ENCODE assay signal across 14 cellular contexts in genomic region chr21:39021475-39021832, GRCh38.
DNase-seq lines count a peak whose midpoint lies in the region; TF ChIP-seq lines count a peak whose summit lies in the region.
"Had no signal": no experiment of that assay in that cellular context is flagged by ENCODE, and none has a peak within 500 bp of the region (broad histone marks: within the 10 kb centered on the region; RNA-seq: fewer than 3 reads in every experiment).

No MANE protein-coding gene starts in this region.

- H4K20me1 ChIP-seq in PC-9 (ENCODE audit: insufficient read depth): no peaks in the 10 kb centered on the region

- H3K79me1 ChIP-seq in neuronal stem cell (ENCODE audit: low read depth, low read length): no peaks in the 10 kb centered on the region

- H3K36me3 ChIP-seq in PC-9 (ENCODE audit: low read depth) (no peaks in the 10 kb centered on the region), neuronal stem cell (replicated peaks in 1 of 2; ENCODE audit: control insufficient read depth in 2 of 2, insufficient read depth in 2 of 2, low read length in 2 of 2) (no peaks in the 10 kb centered on the region), uterus (no peaks in the 10 kb centered on the region), testis (ENCODE audit: low read depth, missing control alignments) (no peaks in the 10 kb centered on the region)

- POLR2A ChIA-PET in PC-9 (lab: Charles Lee; ENCODE audit: unreplicated experiment): interaction anchor here (0.6 to 0.7 kb wide), 2 partner anchors 27 to 116 kb away, joined by 13 to 24 read pairs; no protein-coding TSS in a partner anchor

- H3K9ac ChIP-seq in neuronal stem cell (ENCODE audit: low read depth, low read length, poor library complexity): peak overlapping the region; percentile 47

- H3K4me1 ChIP-seq in PC-9 (replicated peaks; ENCODE audit: insufficient read depth) (peaks cover 22% of the 10 kb centered on the region), neuronal stem cell (ENCODE audit: control insufficient read depth in 2 of 2, insufficient read depth in 1 of 2, low read depth in 1 of 2, low read length in 2 of 2) (peaks cover 9 to 13% of the 10 kb centered on the region in 2 donors), uterus (peaks cover 4 to 7% of the 10 kb centered on the region in 2 donors), testis (peaks cover 24% of the 10 kb centered on the region)

- TF ChIP-seq POLR2A in uterus (IDR thresholded peaks at IDR 0.05): no peak
- TF ChIP-seq POLR2A in testis (IDR thresholded peaks at IDR 0.05): no peak

- no peak overlapping the region for H2BK12ac ChIP-seq in neuronal stem cell (ENCODE audit: low read length)

- H3K23ac ChIP-seq in neuronal stem cell (ENCODE audit: low read depth, low read length, poor library complexity): no peak overlapping the region

- intact Hi-C loops in PC-9 (cut with micrococcal nuclease; ENCODE audit: unreplicated experiment): loop anchor here (1.0 to 5.0 kb wide), 4 partner anchors 14 to 184 kb away; no protein-coding TSS in a partner anchor
- intact Hi-C loops in uterus (cut with DNase I; ENCODE audit: low total_unique reads): no loop called here
- intact Hi-C loops in testis (cut with DNase I; ENCODE audit: low total_unique reads): no loop called here

- H3K18ac ChIP-seq in neuronal stem cell (ENCODE audit: low read length): peak overlapping the region; percentile 81

- TF ChIP-seq CTCF in PC-9 (conservative IDR thresholded peaks at IDR 0.05) (no peak), uterus (IDR thresholded peaks at IDR 0.05) (no peak), testis (IDR thresholded peaks at IDR 0.05) (no peak)

- H3K4me2 ChIP-seq in PC-9 (peak overlapping the region; percentile 64), neuronal stem cell (ENCODE audit: insufficient read depth, low read length, poor library complexity, severe bottlenecking) (no peak overlapping the region)

- no peak for DNase-seq in PC-9
- no peak for DNase-seq in epithelial cell of prostate (ENCODE audit: low read depth, low spot score)
- DNase-seq in neuronal stem cell (ENCODE audit: low spot score): no peak
- no peak for DNase-seq in uterus
- no peak for DNase-seq in testis
- DNase-seq in NCI-H510A (lab: John Stamatoyannopoulos, UW): no peak
- DNase-seq in GM19240 (ENCODE audit: insufficient read length, low spot score): no peak
- DNase-seq: activated CD4-positive, alpha-beta T cell treated with anti-CD3 and anti-CD28 coated beads, Interleukin-2, amount 50 U/mL, for 1 hour; activated naive CD4-positive, alpha-beta T cell treated with anti-CD3 and anti-CD28 coated beads, Interleukin-2, amount 50 U/mL, for 16 hours; DMS79 treated with DMSO at 0.1 percent for 48 hours; effector memory CD4-positive, alpha-beta T cell; NCI-H187; NCI-H524; stimulated activated naive B cell treated with anti-CD40 and anti-IgM and Interleukin-4, amounts not matched to agents 10 μg/mL and 1 μg/mL and 100 μg/mL, for 72 hours had no signal

- H2BK15ac ChIP-seq in neuronal stem cell (ENCODE audit: low read length): peak overlapping the region; percentile 62

- H2BK120ac ChIP-seq in neuronal stem cell (ENCODE audit: low read depth, low read length): no peak overlapping the region

- no peak overlapping the region for H3K4ac ChIP-seq in neuronal stem cell (ENCODE audit: low read length)

- no peak overlapping the region for H2AK5ac ChIP-seq in neuronal stem cell (ENCODE audit: low read depth, low read length)

- peak overlapping the region; percentile 44 for H4K8ac ChIP-seq in neuronal stem cell (ENCODE audit: low read depth, low read length)

- no TSS peak for BruUV-seq in PC-9 (replicated peaks; lab: Mats Ljungman, UMichigan)

- no peaks in the 10 kb centered on the region for H3K79me2 ChIP-seq in PC-9 (ENCODE audit: low read depth)

- H3F3A ChIP-seq in PC-9 (ENCODE audit: insufficient read depth, low read depth): no peaks in the 10 kb centered on the region; the same call in 1 of the 2 replicates

- H3K27ac ChIP-seq in PC-9 (no peak overlapping the region), epithelial cell of prostate (peak overlapping the region; percentile 34), neuronal stem cell (replicated peaks; ENCODE audit: low read length) (no peak overlapping the region), uterus (peak overlapping the region; percentile 2 to 44), testis (no peak overlapping the region)

- WGBS in neuronal stem cell (ENCODE audit: extremely low coverage in 2 of 2, insufficient read length in 2 of 2, insufficient replicate concordance in 1 of 2), 2 donors: no CpG with 5 or more reads among the region's 7 CpGs
- whole genome bisulfite sequencing in testis, 2 donors: 72 to 79% methylated on average over 7 of the region's 7 CpGs

- H2AFZ ChIP-seq in PC-9 (no peak overlapping the region), neuronal stem cell (ENCODE audit: low read length) (peak overlapping the region; percentile 64)

- H4K91ac ChIP-seq in neuronal stem cell (ENCODE audit: low read depth, low read length, poor library complexity): peak overlapping the region; percentile 46

- CTCF ChIA-PET in PC-9 (lab: Charles Lee): interaction anchor here (0.6 kb wide), 1 partner anchor 26 kb away, joined by 16 read pairs; no protein-coding TSS in a partner anchor

- H3K9me3 ChIP-seq in PC-9 (ENCODE audit: insufficient read depth, low read depth) (no peaks in the 10 kb centered on the region), neuronal stem cell (replicated peaks in 1 of 2; ENCODE audit: control insufficient read depth in 2 of 2, insufficient read depth in 1 of 2, low read depth in 1 of 2, low read length in 2 of 2) (peaks cover 0 to 5% of the 10 kb centered on the region in 2 donors), uterus (no peaks in the 10 kb centered on the region), testis (no peaks in the 10 kb centered on the region)

- H3K9me2 ChIP-seq in PC-9 (ENCODE audit: insufficient read depth): no peaks in the 10 kb centered on the region

- H3K27me3 ChIP-seq in PC-9 (ENCODE audit: insufficient read depth, low read depth) (no peaks in the 10 kb centered on the region), neuronal stem cell (ENCODE audit: control insufficient read depth in 3 of 3, insufficient read depth in 3 of 3, low read depth in 1 of 3, low read length in 3 of 3) (no peaks in the 10 kb centered on the region), uterus (no peaks in the 10 kb centered on the region), testis (no peaks in the 10 kb centered on the region)

- no peak overlapping the region for H3K4me3 ChIP-seq in PC-9
- H3K4me3 ChIP-seq in neuronal stem cell (ENCODE audit: low read length in 2 of 2): no peak overlapping the region
- no peak overlapping the region for H3K4me3 ChIP-seq in uterus
- H3K4me3 ChIP-seq in testis: no peak overlapping the region

- H3K14ac ChIP-seq in neuronal stem cell (ENCODE audit: low read length): no peak overlapping the region

- H2BK5ac ChIP-seq in neuronal stem cell (ENCODE audit: low read length): no peak overlapping the region

Comparison
In these comparisons a context has a peak if more than half of its experiments do, and no peak if none do; other contexts are left out.
1. H3K27ac ChIP-seq: peak in epithelial cell of prostate (single experiment) and uterus (2 of 2); none in PC-9 (single experiment), neuronal stem cell (single experiment) and testis (0 of 2).